In genomic region chr18:3211236-3211992, GRCh38 we compare ENCODE assay signal across 12 cellular contexts. TPM values are rescaled to one million over a fixed set of nuclear protein-coding genes. Genes with fewer than 3 reads are reported as not detected.
DNase-seq lines count a peak whose midpoint lies in the region; TF ChIP-seq lines count a peak whose summit lies in the region.
"Had no signal": no experiment of that assay in that cellular context is flagged by ENCODE, and none has a peak within 500 bp of the region (broad histone marks: within the 10 kb centered on the region; RNA-seq: fewer than 3 reads in every experiment).

No MANE protein-coding gene starts in this region.

- peaks cover 12% of the 10 kb centered on the region for H3K4me1 ChIP-seq in CD4-positive, alpha-beta memory T cell (ENCODE audit: insufficient read depth, low read length)

- H3K36me3 Mint-ChIP-seq in CD4-positive, alpha-beta memory T cell: peaks cover 0 to 8% of the 10 kb centered on the region in 2 donors

- TF ChIP-seq CTCF in fibroblast of villous mesenchyme (IDR thresholded peaks at IDR 0.05; ENCODE audit: insufficient read depth, low read depth, low read length): no peak

- CTCF ChIA-PET in CD4-positive, alpha-beta memory T cell (lab: Charles Lee; ENCODE audit: partially characterized antibody): interaction anchor here (1.0 kb wide), 1 partner anchor 244 kb away, joined by 3 read pairs; no protein-coding TSS in a partner anchor

- H3K36me3 ChIP-seq in CD4-positive, alpha-beta memory T cell (ENCODE audit: insufficient read depth, low read length): no peaks in the 10 kb centered on the region

- peaks cover 0 to 4% (median under 1%) of the 10 kb centered on the region in 8 donors for H3K9me3 Mint-ChIP-seq in CD4-positive, alpha-beta memory T cell

- no peaks in the 10 kb centered on the region for H3K27me3 Mint-ChIP-seq in CD4-positive, alpha-beta memory T cell

- no peak overlapping the region for H3K27ac ChIP-seq in CD4-positive, alpha-beta memory T cell (ENCODE audit: low read depth, low read length)

- POLR2A ChIA-PET in CD4-positive, alpha-beta memory T cell (lab: Charles Lee; ENCODE audit: partially characterized antibody): no interaction called here

- H3K4me3 ChIP-seq in CD4-positive, alpha-beta memory T cell (ENCODE audit: low read length in 2 of 2): no peak overlapping the region
- no peak overlapping the region for H3K4me3 ChIP-seq in fibroblast of villous mesenchyme (ENCODE audit: low read depth, low read length)
- H3K4me3 ChIP-seq: stomach had no signal

- no peak overlapping the region for H3K4me3 Mint-ChIP-seq in CD4-positive, alpha-beta memory T cell

- intact Hi-C loops in CD4-positive, alpha-beta memory T cell (cut with micrococcal nuclease): no loop called here

- H3K27me3 ChIP-seq in CD4-positive, alpha-beta memory T cell (ENCODE audit: insufficient read depth, low read length): no peaks in the 10 kb centered on the region
- H3K27me3 ChIP-seq: stomach had no signal

- no peak for DNase-seq in CD4-positive, alpha-beta memory T cell
- DNase-seq in NCI-H510A treated with DMSO at 0.1 percent for 48 hours (lab: John Stamatoyannopoulos, UW): peak; percentile 73
- peak; percentile 48 for DNase-seq in fibroblast of villous mesenchyme (ENCODE audit: low read depth)
- DNase-seq in myocyte (ENCODE audit: low read depth): peak; percentile 53
- no peak for DNase-seq in mesenteric fat pad (ENCODE audit: low spot score)
- no peak for DNase-seq in activated CD8-positive, alpha-beta memory T cell treated with anti-CD3 and anti-CD28 coated beads for 24 hours
- DNase-seq in NCI-H2107 (lab: John Stamatoyannopoulos, UW): no peak
- DNase-seq in SIG-M5 treated with dmso at 0.1 percent for 504 hours (lab: John Stamatoyannopoulos, UW; ENCODE audit: unreplicated experiment): no peak
- DNase-seq: activated T-cell treated with anti-CD3 and anti-CD28 coated beads, Interleukin-2, amount 50 U/mL, for 48 hours; cortex of kidney; NK-92 treated with Interleukin-12 subunit alpha and Interleukin-12 subunit beta, amount 100 ng/mL, for 24 hours; stomach had no signal

- no peaks in the 10 kb centered on the region for H3K9me3 ChIP-seq in CD4-positive, alpha-beta memory T cell (ENCODE audit: control insufficient read depth in 1 of 2, low read length in 2 of 2)
- H3K9me3 ChIP-seq: stomach had no signal

- H3K27ac Mint-ChIP-seq in CD4-positive, alpha-beta memory T cell: peak overlapping the region in 4 of 7 donors; percentile 11 to 70 (median 32)

- peaks cover 6 to 18% (median 15%) of the 10 kb centered on the region in 4 donors for H3K4me1 Mint-ChIP-seq in CD4-positive, alpha-beta memory T cell

RNA-seq across cellular contexts. Expression of gene MYOM1, which starts 8.4 kb away (rescaled TPM):
- total RNA-seq in CD4-positive, alpha-beta memory T cell: 1 to 10 TPM; 3.5 to 4.2 TPM
- polyA plus RNA-seq in CD4-positive, alpha-beta memory T cell: under 1 TPM; 0.09 to 0.18 TPM
- 0.32 and 0.86 TPM in 2 replicates for total RNA-seq in fibroblast of villous mesenchyme
- total RNA-seq in myocyte: 39.9 and 120 TPM in 2 replicates
- 22.3 TPM for polyA plus RNA-seq in myocyte (2012)
- 3.9 TPM for total RNA-seq in mesenteric fat pad

RNA-seq across cellular contexts. Expression of gene MYL12A, which starts 36.2 kb away (rescaled TPM):
- total RNA-seq in CD4-positive, alpha-beta memory T cell: 100 to 1,000 TPM; 477 to 489 TPM
- 1,000 to 10,000 TPM; 2,683 to 3,569 TPM for polyA plus RNA-seq in CD4-positive, alpha-beta memory T cell
- 861 and 1,222 TPM in 2 replicates for total RNA-seq in fibroblast of villous mesenchyme
- total RNA-seq in myocyte: 680 and 760 TPM in 2 replicates
- polyA plus RNA-seq in myocyte (2012): 776 TPM
- 460 TPM for total RNA-seq in mesenteric fat pad

RNA-seq across cellular contexts. Expression of gene MYL12B, which starts 50.5 kb away (rescaled TPM):
- 100 to 1,000 TPM; 199 to 219 TPM for total RNA-seq in CD4-positive, alpha-beta memory T cell
- polyA plus RNA-seq in CD4-positive, alpha-beta memory T cell: 1,000 to 10,000 TPM in 1 of 2 donors, 100 to 1,000 TPM in 1; 962 to 1,169 TPM
- 330 and 426 TPM in 2 replicates for total RNA-seq in fibroblast of villous mesenchyme
- 284 and 330 TPM in 2 replicates for total RNA-seq in myocyte
- 624 TPM for polyA plus RNA-seq in myocyte (2012)
- 291 TPM for total RNA-seq in mesenteric fat pad

Comparison
In these comparisons a context has a peak if more than half of its experiments do, and no peak if none do; other contexts are left out.
1. DNase-seq: peak in NCI-H510A treated with DMSO at 0.1 percent for 48 hours (single experiment), fibroblast of villous mesenchyme (single experiment) and myocyte (single experiment); none in CD4-positive, alpha-beta memory T cell (0 of 5), mesenteric fat pad (single experiment), activated CD8-positive, alpha-beta memory T cell treated with anti-CD3 and anti-CD28 coated beads for 24 hours (single experiment), NCI-H2107 (single experiment) and SIG-M5 treated with dmso at 0.1 percent for 504 hours (single experiment).